In genomic region chr12:109291531-109292341, GRCh38 we compare ENCODE assay signal across 9 cellular contexts. TPM values are rescaled to one million over a fixed set of nuclear protein-coding genes. Genes with fewer than 3 reads are reported as not detected.
DNase-seq lines count a peak whose midpoint lies in the region; ATAC-seq, FAIRE-seq and TF ChIP-seq lines count a peak whose summit lies in the region.
"Had no signal": no experiment of that assay in that cellular context is flagged by ENCODE, and none has a peak within 500 bp of the region (broad histone marks: within the 10 kb centered on the region; RNA-seq: fewer than 3 reads in every experiment).

No MANE protein-coding gene starts in this region.

- H3K27ac ChIP-seq in kidney (ENCODE audit: low read depth in 2 of 2, low read length in 2 of 2), result no peak overlapping the region
- H3K27ac ChIP-seq: VCaP had no signal

- H3K4me3 Mint-ChIP-seq in brain, result peak overlapping the region; percentile 32 to 75 (median 53)

- no peak overlapping the region for H3K4me3 ChIP-seq in kidney (ENCODE audit: low read length in 2 of 2)

- H3K27me3 Mint-ChIP-seq in brain, result no peaks in the 10 kb centered on the region

- no peak for FAIRE-seq in kidney (lab: Jason Lieb, UNC)

- DNase-seq in AG08396 (ENCODE audit: low spot score) (peak; percentile 77), NCI-H1694 (lab: John Stamatoyannopoulos, UW) (peak; percentile 93), kidney (peak; percentile 83), stromal cell of bone marrow (ENCODE audit: low read depth) (peak; percentile 25), NOMO-1 treated with DMSO at 0.1 percent for 48 hours (lab: John Stamatoyannopoulos, UW; ENCODE audit: unreplicated experiment) (no peak)

- peaks cover 0 to 3% (median 0%) of the 10 kb centered on the region in 5 experiments for H3K9me3 Mint-ChIP-seq in brain

- no peak overlapping the region for H3K9ac ChIP-seq in kidney (ENCODE audit: low read length in 2 of 2)

- no peaks in the 10 kb centered on the region for H3K36me3 Mint-ChIP-seq in brain

- H3K27ac Mint-ChIP-seq in brain, result peak overlapping the region; percentile 78 to 96 (median 95)

- H3K36me3 ChIP-seq in kidney (ENCODE audit: control insufficient read depth in 1 of 2, insufficient read depth in 2 of 2, low read length in 2 of 2), result no peaks in the 10 kb centered on the region

- peaks cover 39% of the 10 kb centered on the region for H3K4me1 Mint-ChIP-seq in brain

- no peak for ATAC-seq in HG03521 (IDR thresholded peaks at IDR 0.05; ENCODE audit: unreplicated experiment)
- no peak for ATAC-seq in GM21619 (IDR thresholded peaks at IDR 0.05; ENCODE audit: unreplicated experiment)

- H3K4me1 ChIP-seq in kidney (ENCODE audit: control insufficient read depth in 1 of 2, insufficient read depth in 1 of 2, low read depth in 1 of 2, low read length in 2 of 2), result peaks cover 0 to 5% of the 10 kb centered on the region in 2 donors

- TF ChIP-seq CTCF in brain (conservative IDR thresholded peaks at IDR 0.05), result no peak
- TF ChIP-seq CTCF in kidney (IDR thresholded peaks at IDR 0.05; ENCODE audit: borderline replicate concordance, extremely low read depth, insufficient read depth), result no peak

- no peaks in the 10 kb centered on the region for H3K9me3 ChIP-seq in kidney (ENCODE audit: control insufficient read depth in 1 of 2, low read length in 2 of 2)

- intact Hi-C loops in kidney (cut with DNase I), result no loop called here

RNA-seq across cellular contexts. Expression of gene FOXN4, which starts 17.3 kb away (rescaled TPM):
- polyA plus RNA-seq in brain (ENCODE audit: insufficient read depth, low read depth, low replicate concordance), result 9.0 TPM
- total RNA-seq in kidney, result not detected
- 0.82 TPM for polyA plus RNA-seq in kidney (ENCODE audit: insufficient read depth, low read depth, low replicate concordance)

RNA-seq across cellular contexts. Expression of gene MYO1H, which starts 56.0 kb away (rescaled TPM):
- 0.24 TPM for polyA plus RNA-seq in brain (ENCODE audit: insufficient read depth, low read depth, low replicate concordance)
- total RNA-seq in kidney, result not detected
- polyA plus RNA-seq in kidney (ENCODE audit: insufficient read depth, low read depth, low replicate concordance), result 0.56 TPM
